Comparison of ENCODE assay signal across 32 cellular contexts in the genomic region with DNA sequence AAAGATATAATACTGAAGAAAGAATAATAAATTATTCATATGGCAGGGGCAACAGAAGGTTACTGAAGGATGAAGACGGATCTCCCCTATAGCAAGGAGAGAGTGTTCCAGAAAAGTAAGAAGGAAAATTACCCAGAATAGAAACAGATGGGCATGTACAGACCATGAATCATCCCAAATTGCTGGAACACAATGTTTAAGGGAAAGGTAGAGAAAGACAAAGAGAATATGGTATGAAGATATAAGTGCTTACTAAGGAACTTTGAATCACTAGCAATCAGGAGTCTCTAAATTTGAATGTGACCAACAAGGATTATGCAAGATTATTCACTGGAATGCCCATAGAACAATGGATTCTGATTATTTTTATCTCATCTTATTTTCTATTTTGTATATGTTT.
DNase-seq lines count a peak whose midpoint lies in the region; TF ChIP-seq lines count a peak whose summit lies in the region.
"Had no signal": no experiment of that assay in that cellular context is flagged by ENCODE, and none has a peak within 500 bp of the region (broad histone marks: within the 10 kb centered on the region; RNA-seq: fewer than 3 reads in every experiment).

No MANE protein-coding gene starts in this region.

- TF ChIP-seq CTCF in MCF 10A (IDR thresholded peaks at IDR 0.05; ENCODE audit: unreplicated experiment) (no peak), breast epithelium (IDR thresholded peaks at IDR 0.05) (no peak), mammary epithelial cell (conservative IDR thresholded peaks at IDR 0.05 in 1 of 2, IDR thresholded peaks at IDR 0.05 in 1 of 2; ENCODE audit: extremely low read depth in 1 of 2, insufficient read depth in 1 of 2, low read depth in 1 of 2, low read length in 2 of 2) (no peak), GM13976 (IDR thresholded peaks at IDR 0.05; ENCODE audit: borderline replicate concordance, control extremely low read depth, extremely low read depth, insufficient read depth, missing control alignments) (no peak), GM10266 (IDR thresholded peaks at IDR 0.05; ENCODE audit: control insufficient read depth, insufficient read depth, low read depth, missing control alignments) (no peak)

- CTCF ChIA-PET in MCF 10A (lab: Yijun Ruan, JAX): no interaction called here
- CTCF ChIA-PET in mammary epithelial cell (lab: Charles Lee; ENCODE audit: low non-redundant PET): no interaction called here

- intact Hi-C loops in MCF 10A (cut with micrococcal nuclease) (no loop called here), breast epithelium (cut with DNase I; ENCODE audit: low total_unique reads) (no loop called here), mammary epithelial cell (cut with micrococcal nuclease) (no loop called here), head of caudate nucleus (cut with DNase I) (no loop called here)

- dilution Hi-C loops in mammary epithelial cell (cut with HindIII; ENCODE audit: low sequenced_read_pairs): no loop called here

- H3K4me2 ChIP-seq in mammary epithelial cell (ENCODE audit: insufficient read depth, low read depth, low read length): no peak overlapping the region
- H3K4me2 ChIP-seq: GM23338 had no signal

- no peak for TF ChIP-seq POLR2A in breast epithelium (IDR thresholded peaks at IDR 0.05)

- no peak overlapping the region for H3K27ac Mint-ChIP-seq in MCF 10A (ENCODE audit: low read depth, unreplicated experiment)
- H3K27ac Mint-ChIP-seq: activated CD4-positive, alpha-beta T cell treated with anti-CD3 and anti-CD28 coated beads, Interleukin-2, amount 10 ng/mL, durations not matched to agents 24 days and 14 days; activated naive CD4-positive, alpha-beta T cell treated with anti-CD3 and anti-CD28 coated beads, Interleukin-2, amount 50 U/mL, for 24 hours; CD4-positive, CD25-positive, alpha-beta regulatory T cell; GM23338; HFFc6; immature natural killer cell; WTC11 had no signal

- WGBS in mammary epithelial cell (ENCODE audit: low coverage, missing lambda C conversion rate): 82% methylated on average over 1 of the region's 1 CpG

- no peaks in the 10 kb centered on the region for H3K79me2 ChIP-seq in mammary epithelial cell (ENCODE audit: insufficient read depth, low read length)

- H3K9me3 Mint-ChIP-seq in MCF 10A (ENCODE audit: unreplicated experiment): no peaks in the 10 kb centered on the region
- H3K9me3 Mint-ChIP-seq: activated CD4-positive, alpha-beta T cell treated with anti-CD3 and anti-CD28 coated beads, Interleukin-2, amount 10 ng/mL, durations not matched to agents 24 days and 14 days; activated naive CD4-positive, alpha-beta T cell treated with anti-CD3 and anti-CD28 coated beads, Interleukin-2, amount 50 U/mL, for 24 hours; GM23338; HFFc6; WTC11 had no signal

- no peak overlapping the region for H3K4me3 Mint-ChIP-seq in MCF 10A (ENCODE audit: unreplicated experiment)
- H3K4me3 Mint-ChIP-seq: activated CD4-positive, alpha-beta T cell treated with anti-CD3 and anti-CD28 coated beads, Interleukin-2, amount 10 ng/mL, durations not matched to agents 24 days and 14 days; activated naive CD4-positive, alpha-beta T cell treated with anti-CD3 and anti-CD28 coated beads, Interleukin-2, amount 50 U/mL, for 24 hours; CD4-positive, CD25-positive, alpha-beta regulatory T cell; central memory CD8-positive, alpha-beta T cell; GM23338; HFFc6; immature natural killer cell; WTC11 had no signal

- H3K4me1 ChIP-seq in breast epithelium (no peaks in the 10 kb centered on the region), mammary epithelial cell (ENCODE audit: insufficient read depth, low read length) (no peaks in the 10 kb centered on the region)
- H3K4me1 ChIP-seq: esophagus muscularis mucosa, gastroesophageal sphincter, suprapubic skin, upper lobe of left lung had no signal

- H3K9me3 ChIP-seq in breast epithelium (no peaks in the 10 kb centered on the region), mammary epithelial cell (replicated peaks; ENCODE audit: insufficient read depth, low read length) (no peaks in the 10 kb centered on the region)
- H3K9me3 ChIP-seq: esophagus muscularis mucosa, gastroesophageal sphincter, ovary, suprapubic skin, upper lobe of left lung had no signal

- DNase-seq in MCF 10A (ENCODE audit: unreplicated experiment) (peak; percentile 27), breast epithelium (ENCODE audit: low spot score in 2 of 2) (no peak), mammary epithelial cell (peak; percentile 17), glomerular visceral epithelial cell (ENCODE audit: extremely low spot score) (peak; percentile 3), GM13976 (ENCODE audit: low spot score) (no peak), head of caudate nucleus (no peak), NCI-H774 (lab: John Stamatoyannopoulos, UW) (no peak), GM10266 (ENCODE audit: extremely low spot score) (no peak)
- DNase-seq: 8988T; activated CD4-positive, alpha-beta T cell treated with anti-CD3 and anti-CD28 coated beads, Interleukin-2, amount 10 ng/mL, durations not matched to agents 24 days and 14 days; anterior cingulate cortex; CD4-positive, CD25-positive, alpha-beta regulatory T cell; HFFc6; hypothalamus; immature natural killer cell; KG1; left colon; NCI-H1417 treated with DMSO at 0.1 percent for 48 hours; NCI-H2081; NCI-H446 treated with DMSO at 0.1 percent for 48 hours; ovary; RPMI8226; stimulated activated naive CD4-positive, alpha-beta T cell treated with Interleukin-2 at 50 U/mL for 16 hours; upper lobe of left lung had no signal

- H3K4me1 Mint-ChIP-seq in MCF 10A (ENCODE audit: insufficient read depth, unreplicated experiment): peaks cover 10% of the 10 kb centered on the region
- H3K4me1 Mint-ChIP-seq: activated CD4-positive, alpha-beta T cell treated with anti-CD3 and anti-CD28 coated beads, Interleukin-2, amount 10 ng/mL, durations not matched to agents 24 days and 14 days; activated naive CD4-positive, alpha-beta T cell treated with anti-CD3 and anti-CD28 coated beads, Interleukin-2, amount 50 U/mL, for 24 hours; CD4-positive, CD25-positive, alpha-beta regulatory T cell; central memory CD8-positive, alpha-beta T cell; immature natural killer cell; WTC11 had no signal

- H3K4me3 ChIP-seq in breast epithelium: no peak overlapping the region
- no peak overlapping the region for H3K4me3 ChIP-seq in mammary epithelial cell (replicated peaks in 1 of 3; ENCODE audit: insufficient read depth in 1 of 3, low read depth in 2 of 3, low read length in 3 of 3)
- H3K4me3 ChIP-seq: esophagus muscularis mucosa, gastroesophageal sphincter, GM23338, ovary, skin epidermis, suprapubic skin, upper lobe of left lung had no signal

- no peak overlapping the region for H3K27ac ChIP-seq in breast epithelium
- H3K27ac ChIP-seq in mammary epithelial cell (ENCODE audit: insufficient read depth, low read depth, low read length): no peak overlapping the region
- H3K27ac ChIP-seq: esophagus muscularis mucosa, gastroesophageal sphincter, ovary, skin epidermis, suprapubic skin, upper lobe of left lung had no signal

- BruUV-seq in MCF 10A (replicated peaks; lab: Mats Ljungman, UMichigan): no TSS peak
- no TSS peak for BruUV-seq in mammary epithelial cell (replicated peaks; lab: Mats Ljungman, UMichigan)

- POLR2A ChIA-PET in MCF 10A (lab: Yijun Ruan, JAX): no interaction called here

- no peaks in the 10 kb centered on the region for H4K20me1 ChIP-seq in mammary epithelial cell (ENCODE audit: insufficient read depth, low read length)

- H3K36me3 ChIP-seq in breast epithelium (no peaks in the 10 kb centered on the region), mammary epithelial cell (ENCODE audit: insufficient read depth, low read length) (no peaks in the 10 kb centered on the region)
- H3K36me3 ChIP-seq: esophagus muscularis mucosa, gastroesophageal sphincter, ovary, suprapubic skin, upper lobe of left lung had no signal

- no peaks in the 10 kb centered on the region for H3K36me3 Mint-ChIP-seq in MCF 10A (ENCODE audit: insufficient read depth, unreplicated experiment)
- H3K36me3 Mint-ChIP-seq: activated naive CD4-positive, alpha-beta T cell treated with anti-CD3 and anti-CD28 coated beads, Interleukin-2, amount 50 U/mL, for 24 hours; CD4-positive, CD25-positive, alpha-beta regulatory T cell; immature natural killer cell; WTC11 had no signal

- no peak overlapping the region for H2AFZ ChIP-seq in mammary epithelial cell (ENCODE audit: low read depth, low read length)
- H2AFZ ChIP-seq: GM23338 had no signal

- H3K27me3 ChIP-seq in breast epithelium (no peaks in the 10 kb centered on the region), mammary epithelial cell (ENCODE audit: insufficient read depth, low read length) (peaks cover 3% of the 10 kb centered on the region)
- H3K27me3 ChIP-seq: esophagus muscularis mucosa, gastroesophageal sphincter, ovary, suprapubic skin, upper lobe of left lung had no signal

- in situ Hi-C loops in mammary epithelial cell (cut with MboI; ENCODE audit: low sequenced_read_pairs in 2 of 2): no loop called here
- in situ Hi-C loops in GM13976 (cut with MboI; ENCODE audit: low sequenced_read_pairs, unreplicated experiment): no loop called here

- peaks cover 14% of the 10 kb centered on the region for H3K27me3 Mint-ChIP-seq in MCF 10A (ENCODE audit: insufficient read depth, unreplicated experiment)
- H3K27me3 Mint-ChIP-seq: activated CD4-positive, alpha-beta T cell treated with anti-CD3 and anti-CD28 coated beads, Interleukin-2, amount 10 ng/mL, durations not matched to agents 24 days and 14 days; activated naive CD4-positive, alpha-beta T cell treated with anti-CD3 and anti-CD28 coated beads, Interleukin-2, amount 50 U/mL, for 24 hours; CD4-positive, CD25-positive, alpha-beta regulatory T cell; central memory CD8-positive, alpha-beta T cell had no signal

- no peak overlapping the region for H3K9ac ChIP-seq in mammary epithelial cell (ENCODE audit: insufficient read depth, low read length)

Comparison
In these comparisons a context has a peak if more than half of its experiments do, and no peak if none do; other contexts are left out.
1. DNase-seq: peak in MCF 10A (single experiment), mammary epithelial cell (single experiment) and glomerular visceral epithelial cell (single experiment); none in breast epithelium (0 of 2), GM13976 (single experiment), head of caudate nucleus (0 of 42), NCI-H774 (single experiment) and GM10266 (single experiment).